Comparison of ENCODE assay signal across 18 cellular contexts in the genomic region with DNA sequence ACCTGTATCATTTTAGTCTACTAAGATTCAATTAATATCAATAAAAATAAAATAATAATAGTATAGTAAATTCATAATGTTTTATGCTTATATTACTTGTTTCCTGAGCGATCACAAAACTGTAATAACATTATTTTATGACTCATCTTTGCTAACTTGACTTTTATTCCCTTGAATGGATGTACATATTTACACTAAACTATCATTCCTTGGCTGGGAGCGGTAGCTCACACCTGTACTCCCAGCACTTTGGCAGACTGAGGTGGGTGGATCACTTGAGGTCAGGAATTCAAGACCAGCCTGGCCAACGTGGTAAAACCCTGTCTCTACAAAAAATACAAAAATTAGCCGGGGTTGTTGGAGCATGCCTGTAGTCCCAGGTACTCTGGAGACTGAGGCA.
DNase-seq lines count a peak whose midpoint lies in the region; ATAC-seq, FAIRE-seq and TF ChIP-seq lines count a peak whose summit lies in the region.
"Had no signal": no experiment of that assay in that cellular context is flagged by ENCODE, and none has a peak within 500 bp of the region (broad histone marks: within the 10 kb centered on the region; RNA-seq: fewer than 3 reads in every experiment).

No MANE protein-coding gene starts in this region.

- H3K27me3 ChIP-seq in lower lobe of right lung (ENCODE audit: low read depth) (no peaks in the 10 kb centered on the region), upper lobe of left lung (no peaks in the 10 kb centered on the region), heart right ventricle (no peaks in the 10 kb centered on the region)

- 66 to 74% methylated on average over 4 of the region's 4 CpGs for WGBS in upper lobe of left lung, 2 donors
- WGBS in heart right ventricle, 2 donors = 75 to 80% methylated on average over 4 of the region's 4 CpGs

- TF ChIP-seq POLR2A in upper lobe of left lung (IDR thresholded peaks at IDR 0.05) (no peak), erythroblast (IDR thresholded peaks at IDR 0.05; ENCODE audit: low read length) (no peak)

- peak; percentile 90 for FAIRE-seq in colon (lab: Jason Lieb, UNC)
- FAIRE-seq: D721Med, RCC 7860 had no signal

- TF ChIP-seq CTCF in LNCaP clone FGC (IDR thresholded peaks at IDR 0.05; ENCODE audit: control insufficient read depth, extremely low read depth, insufficient read depth) (no peak), lower lobe of right lung (IDR thresholded peaks at IDR 0.05) (no peak), upper lobe of left lung (IDR thresholded peaks at IDR 0.05) (no peak), heart right ventricle (IDR thresholded peaks at IDR 0.05) (no peak)

- no peaks in the 10 kb centered on the region for H3K9me3 ChIP-seq in lower lobe of right lung
- no peaks in the 10 kb centered on the region for H3K9me3 ChIP-seq in upper lobe of left lung
- peaks cover 0 to 7% (median 0%) of the 10 kb centered on the region in 11 donors for H3K9me3 ChIP-seq in heart right ventricle

- H3K36me3 ChIP-seq in lower lobe of right lung (no peaks in the 10 kb centered on the region), upper lobe of left lung (no peaks in the 10 kb centered on the region), heart right ventricle (no peaks in the 10 kb centered on the region)

- DNase-seq in LNCaP clone FGC (ENCODE audit: low read depth) (peak; percentile 31), lower lobe of right lung (no peak), upper lobe of left lung (peak in 1 of 2 donors; percentile 51), erythroblast (lab: John Stamatoyannopoulos, UW) (no peak), heart right ventricle (no peak), SKM-1 (lab: John Stamatoyannopoulos, UW; ENCODE audit: unreplicated experiment) (no peak)
- DNase-seq: CD8-positive, alpha-beta T cell; GOT3; KBM-7; MM.1S; NCI-H2029; NCI-H2171 treated with DMSO at 0.1 percent for 48 hours; NCI-H510A; NCI-H82; SIG-M5 had no signal

- H3K4me3 ChIP-seq in LNCaP clone FGC (ENCODE audit: low read depth, low read length) (no peak overlapping the region), lower lobe of right lung (no peak overlapping the region), upper lobe of left lung (no peak overlapping the region), heart right ventricle (no peak overlapping the region)

- intact Hi-C loops in lower lobe of right lung (cut with DNase I) = no loop called here
- intact Hi-C loops in heart right ventricle (cut with DNase I) = no loop called here

- H3K27ac ChIP-seq in lower lobe of right lung = peak overlapping the region; percentile 64
- H3K27ac ChIP-seq in upper lobe of left lung = peak overlapping the region in 3 of 4 donors; percentile 59 to 71 (median 67)
- no peak overlapping the region for H3K27ac ChIP-seq in heart right ventricle

- H3K4me1 ChIP-seq in lower lobe of right lung (peaks cover 6% of the 10 kb centered on the region), upper lobe of left lung (peaks cover 0 to 9% (median 0%) of the 10 kb centered on the region in 4 donors), heart right ventricle (no peaks in the 10 kb centered on the region)

- no peak for TF ChIP-seq EP300 in upper lobe of left lung (IDR thresholded peaks at IDR 0.05)

- ATAC-seq in lower lobe of right lung (peak; percentile 36 to 67), upper lobe of left lung (ENCODE audit: low FRiP score in 2 of 2) (peak in 1 of 2 donors; percentile 41), heart right ventricle (no peak)
- ATAC-seq: CD8-positive, alpha-beta T cell had no signal

Comparison
In these comparisons a context has a peak if more than half of its experiments do, and no peak if none do; other contexts are left out.
1. ATAC-seq: peak in lower lobe of right lung (2 of 2); none in heart right ventricle (0 of 8).
2. H3K27ac ChIP-seq: peak in lower lobe of right lung (single experiment) and upper lobe of left lung (3 of 4); none in heart right ventricle (0 of 10).